Comparison of ENCODE assay signal across 8 cellular contexts in genomic region chr17:50943575-50943933, GRCh38.
DNase-seq lines count a peak whose midpoint lies in the region; ATAC-seq and TF ChIP-seq lines count a peak whose summit lies in the region.

No MANE protein-coding gene starts in this region.

- H3K27ac ChIP-seq in GM23338 (ENCODE audit: low read depth) (no peak overlapping the region), VCaP (peak overlapping the region; percentile 99), heart right ventricle (peak overlapping the region; percentile 92 to 99 (median 98)), skeletal muscle tissue (ENCODE audit: low read depth, low read length) (peak overlapping the region; percentile 99)

- peaks cover 18% of the 10 kb centered on the region for H3K27me3 Mint-ChIP-seq in GM23338 (ENCODE audit: insufficient read depth, low read depth, poor library complexity)

- peaks cover 22% of the 10 kb centered on the region for H3K4me1 Mint-ChIP-seq in GM23338

- H3K4me1 ChIP-seq in GM23338 (ENCODE audit: insufficient read depth) = peaks cover 6% of the 10 kb centered on the region; the same call in 1 of the 2 replicates
- peaks cover 9 to 57% (median 30%) of the 10 kb centered on the region in 9 donors for H3K4me1 ChIP-seq in heart right ventricle
- H3K4me1 ChIP-seq in skeletal muscle tissue (ENCODE audit: control insufficient read depth in 3 of 3, insufficient read depth in 3 of 3, low read length in 3 of 3) = peaks cover 52 to 79% (median 65%) of the 10 kb centered on the region in 3 donors
- H3K4me1 ChIP-seq in HAP-1 = peaks cover 10% of the 10 kb centered on the region

- H2AFZ ChIP-seq in GM23338 = no peak overlapping the region; the same call in 1 of the 2 replicates

- H3K36me3 ChIP-seq in GM23338 (ENCODE audit: insufficient read depth) (no peaks in the 10 kb centered on the region), heart right ventricle (no peaks in the 10 kb centered on the region), skeletal muscle tissue (ENCODE audit: control insufficient read depth in 3 of 3, insufficient read depth in 3 of 3, low read length in 3 of 3) (no peaks in the 10 kb centered on the region), HAP-1 (replicated peaks) (no peaks in the 10 kb centered on the region)

- H3K4me3 ChIP-seq in GM23338 = no peak overlapping the region
- H3K4me3 ChIP-seq in heart right ventricle = peak overlapping the region in 9 of 10 donors; percentile 47 to 69 (median 62)
- H3K4me3 ChIP-seq in skeletal muscle tissue (ENCODE audit: low read length in 3 of 3) = peak overlapping the region in 2 of 3 donors; percentile 64 to 77
- H3K4me3 ChIP-seq in HAP-1 = no peak overlapping the region

- H3K9me3 ChIP-seq in heart right ventricle (no peaks in the 10 kb centered on the region), skeletal muscle tissue (ENCODE audit: control insufficient read depth in 3 of 3, low read length in 3 of 3) (no peaks in the 10 kb centered on the region), HAP-1 (no peaks in the 10 kb centered on the region)

- 52 to 57% methylated on average over 8 of the region's 8 CpGs for WGBS in heart right ventricle, 2 donors

- H3K9me3 Mint-ChIP-seq in GM23338 = no peaks in the 10 kb centered on the region

- TF ChIP-seq CTCF in GM23338 (conservative IDR thresholded peaks at IDR 0.05; ENCODE audit: low read depth in 2 of 2) (no peak), VCaP (conservative IDR thresholded peaks at IDR 0.05) (no peak), heart right ventricle (IDR thresholded peaks at IDR 0.05) (no peak)

- H3K36me3 Mint-ChIP-seq in GM23338 (ENCODE audit: low read depth) = no peaks in the 10 kb centered on the region

- DNase-seq in GM23338 (ENCODE audit: low spot score) (no peak), heart right ventricle (no peak), HAP-1 (ENCODE audit: low spot score in 2 of 2) (no peak), kidney tubule cell (ENCODE audit: low spot score) (no peak)

- H3K9ac ChIP-seq in skeletal muscle tissue (ENCODE audit: low read depth in 1 of 3, low read length in 3 of 3) = peak overlapping the region; percentile 87 to 96 (median 93)

- H3K79me2 ChIP-seq in GM23338 (replicated peaks; ENCODE audit: insufficient read depth) = no peaks in the 10 kb centered on the region

- no peaks in the 10 kb centered on the region for H4K20me1 ChIP-seq in GM23338 (replicated peaks; ENCODE audit: insufficient read depth)

- H3K9me2 ChIP-seq in GM23338 (ENCODE audit: insufficient read depth) = no peaks in the 10 kb centered on the region

- H3K27ac Mint-ChIP-seq in GM23338 = no peak overlapping the region

- H3K4me2 ChIP-seq in GM23338 = peak overlapping the region; percentile 84

- H3K4me3 Mint-ChIP-seq in GM23338 = peak overlapping the region; percentile 45

- ATAC-seq in GM23338 (no peak), heart right ventricle (peak in 4 of 8 donors; percentile 8 to 35 (median 20)), HG03108 (IDR thresholded peaks at IDR 0.05; ENCODE audit: unreplicated experiment) (no peak), HG03045 (IDR thresholded peaks at IDR 0.05; ENCODE audit: unreplicated experiment) (no peak)

- H3F3A ChIP-seq in GM23338 (replicated peaks; ENCODE audit: low read depth) = no peaks in the 10 kb centered on the region

- peaks cover 17% of the 10 kb centered on the region for H3K27me3 ChIP-seq in GM23338 (ENCODE audit: insufficient read depth)
- H3K27me3 ChIP-seq in heart right ventricle = no peaks in the 10 kb centered on the region
- no peaks in the 10 kb centered on the region for H3K27me3 ChIP-seq in skeletal muscle tissue (ENCODE audit: control insufficient read depth in 3 of 3, insufficient read depth in 3 of 3, low read length in 3 of 3)
- H3K27me3 ChIP-seq in HAP-1 (ENCODE audit: low read depth) = no peaks in the 10 kb centered on the region

- intact Hi-C loops in heart right ventricle (cut with DNase I) = loop anchor here in 1 of 10 donors (2.0 kb wide), 1 partner anchor 83 kb away; no protein-coding TSS in a partner anchor

- in situ Hi-C loops in HAP-1 (cut with MboI; ENCODE audit: low sequenced_read_pairs) = no loop called here

TF ChIP-seq in GM23338, 12 proteins besides CTCF, POLR2A, EP300 and RAD21 (continues in another document):
- no peak for TF ChIP-seq JUNB (IDR thresholded peaks at IDR 0.05; ENCODE audit: unreplicated experiment)
- no peak for TF ChIP-seq REST (IDR thresholded peaks at IDR 0.05; ENCODE audit: unreplicated experiment)
- TF ChIP-seq NANOG (IDR thresholded peaks at IDR 0.05; ENCODE audit: borderline replicate concordance) = no peak
- no peak for TF ChIP-seq ZNF114 (CRISPR knock-in tag; IDR thresholded peaks at IDR 0.05)
- TF ChIP-seq EZH2 (IDR thresholded peaks at IDR 0.05; ENCODE audit: low read depth, unreplicated experiment) = no peak
- no peak for TF ChIP-seq ZNF331 (CRISPR knock-in tag; IDR thresholded peaks at IDR 0.05; ENCODE audit: low read depth)
- no peak for TF ChIP-seq STAT1 (IDR thresholded peaks at IDR 0.05; ENCODE audit: unreplicated experiment)
- no peak for TF ChIP-seq ETS1 (IDR thresholded peaks at IDR 0.05)
- TF ChIP-seq EZH2phosphoT487 (IDR thresholded peaks at IDR 0.05; ENCODE audit: unreplicated experiment) = no peak

Comparison
In these comparisons a context has a peak if more than half of its experiments do, and no peak if none do; other contexts are left out.
1. H3K4me3 ChIP-seq: peak in heart right ventricle (9 of 10) and skeletal muscle tissue (2 of 3); none in GM23338 (single experiment) and HAP-1 (single experiment).